ENCODE assay signal across 8 cellular contexts in genomic region chr9:116860509-116861120, GRCh38.
DNase-seq lines count a peak whose midpoint lies in the region; ATAC-seq lines count a peak whose summit lies in the region.

No MANE protein-coding gene starts in this region.

- no peaks in the 10 kb centered on the region for H3K4me1 Mint-ChIP-seq in T-helper 17 cell

- no peaks in the 10 kb centered on the region for H3K36me3 Mint-ChIP-seq in T-helper 17 cell (ENCODE audit: low read depth)

- no peak overlapping the region for H3K27ac Mint-ChIP-seq in T-helper 17 cell

- ATAC-seq in GM19372 (IDR thresholded peaks at IDR 0.05; ENCODE audit: low read depth, unreplicated experiment): peak; percentile 65
- no peak for ATAC-seq in T-helper 17 cell

- in situ Hi-C loops in SK-MEL-5 (cut with HindIII; ENCODE audit: low pct_unique_long_range_greater_than_20kb, low sequenced_read_pairs): no loop called here

- H3K27me3 Mint-ChIP-seq in T-helper 17 cell: peaks cover 21% of the 10 kb centered on the region

- peak; percentile 56 to 84 (median 64) for DNase-seq in NCI-H1417 (lab: John Stamatoyannopoulos, UW)
- no peak for DNase-seq in NCI-H1417 treated with DMSO at 0.1 percent for 48 hours (lab: John Stamatoyannopoulos, UW)
- DNase-seq in LHCN-M2 (ENCODE audit: low read depth): peak; percentile 52
- DNase-seq in SK-MEL-5 (ENCODE audit: low read depth, low spot score): peak; percentile 77
- DNase-seq in epidermal melanocyte (ENCODE audit: insufficient read length, low spot score): peak; percentile 78
- DNase-seq in middle frontal gyrus (ENCODE audit: extremely low spot score, low spot score): peak; percentile 20
- DNase-seq in T-helper 17 cell: no peak

- H3K4me3 Mint-ChIP-seq in T-helper 17 cell: no peak overlapping the region

- no peaks in the 10 kb centered on the region for H3K9me3 ChIP-seq in T-helper 17 cell (ENCODE audit: control insufficient read depth, low read length, poor library complexity, severe bottlenecking)

Comparison
In these comparisons a context has a peak if more than half of its experiments do, and no peak if none do; other contexts are left out.
1. DNase-seq: peak in NCI-H1417 (3 of 3), LHCN-M2 (single experiment), SK-MEL-5 (single experiment), epidermal melanocyte (single experiment) and middle frontal gyrus (single experiment); none in NCI-H1417 treated with DMSO at 0.1 percent for 48 hours (single experiment) and T-helper 17 cell (0 of 3).